ENCODE assay signal across 28 cellular contexts in the genomic region with DNA sequence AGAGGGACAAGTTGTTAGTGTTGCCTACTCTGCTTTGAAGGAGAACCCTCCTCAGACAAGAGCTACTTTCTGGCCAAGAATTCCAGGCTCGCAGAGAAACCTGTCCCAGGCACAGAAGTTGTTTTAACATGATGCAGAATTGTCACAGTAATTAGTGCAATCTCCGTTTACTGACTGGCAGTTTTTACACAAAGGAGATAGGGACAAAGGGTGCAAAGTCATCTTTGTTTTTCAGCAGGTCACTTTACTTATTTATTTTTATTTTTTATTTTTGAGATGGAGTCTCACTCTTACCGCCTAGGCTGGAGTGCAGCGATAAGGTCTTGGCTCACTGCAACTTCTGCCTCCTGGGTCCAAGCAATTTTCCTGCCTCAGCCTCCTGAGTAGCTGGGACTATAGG. TPM values are rescaled to one million over a fixed set of nuclear protein-coding genes. Genes with fewer than 3 reads are reported as not detected.
DNase-seq lines count a peak whose midpoint lies in the region; ATAC-seq and TF ChIP-seq lines count a peak whose summit lies in the region.
"Had no signal": no experiment of that assay in that cellular context is flagged by ENCODE, and none has a peak within 500 bp of the region (broad histone marks: within the 10 kb centered on the region; RNA-seq: fewer than 3 reads in every experiment).

No MANE protein-coding gene starts in this region.

- no peak for DNase-seq in MCF 10A (ENCODE audit: unreplicated experiment)
- DNase-seq in breast epithelium (ENCODE audit: low spot score in 2 of 2) = no peak
- DNase-seq in chondrocyte (ENCODE audit: low spot score) = no peak
- no peak for DNase-seq in NCI-H1105 (lab: John Stamatoyannopoulos, UW)
- no peak for DNase-seq in NCI-H2081 treated with DMSO at 0.1 percent for 48 hours (lab: John Stamatoyannopoulos, UW)
- DNase-seq in activated naive CD8-positive, alpha-beta T cell treated with anti-CD3 and anti-CD28 coated beads, Interleukin-2, amount 50 U/mL, for 24 hours = no peak
- DNase-seq: activated CD4-positive, alpha-beta T cell treated with anti-CD3 and anti-CD28 coated beads, Interleukin-2, amount 10 ng/mL, durations not matched to agents 24 days and 14 days; activated effector memory CD4-positive, alpha-beta T cell treated with Interleukin-2 at 50 U/mL for 16 hours; activated T-cell treated with anti-CD3 and anti-CD28 coated beads, Interleukin-2, amount 50 U/mL, for 1 hour; anterior cingulate cortex; central memory CD4-positive, alpha-beta T cell; DND-41; effector memory CD8-positive, alpha-beta T cell; erythroblast; GF-D8; midbrain; natural killer cell; NCI-H1436 treated with DMSO at 0.1 percent for 48 hours; NCI-H446; NCI-H82; substantia nigra; T1000; upper lobe of right lung; WERI-Rb-1 had no signal

- no peaks in the 10 kb centered on the region for H3K27me3 ChIP-seq in breast epithelium
- H3K27me3 ChIP-seq: upper lobe of right lung had no signal

- H3K4me1 Mint-ChIP-seq in MCF 10A (ENCODE audit: insufficient read depth, unreplicated experiment) (peaks cover 65% of the 10 kb centered on the region), chondrocyte (ENCODE audit: low read depth) (peaks cover 89% of the 10 kb centered on the region), nephron (peaks cover 86% of the 10 kb centered on the region)
- H3K4me1 Mint-ChIP-seq in activated naive CD8-positive, alpha-beta T cell treated with anti-CD3 and anti-CD28 coated beads, Interleukin-2, amount 50 U/mL, for 24 hours = peaks cover 20% of the 10 kb centered on the region
- H3K4me1 Mint-ChIP-seq: activated CD4-positive, alpha-beta T cell treated with anti-CD3 and anti-CD28 coated beads, Interleukin-2, amount 10 ng/mL, durations not matched to agents 24 days and 14 days; stimulated activated memory B cell treated with anti-CD40 and anti-IgM and Interleukin-4, amounts not matched to agents 10 μg/mL and 1 μg/mL and 100 μg/mL, for 72 hours had no signal

- no peak overlapping the region for H3K4me3 Mint-ChIP-seq in MCF 10A (ENCODE audit: unreplicated experiment)
- H3K4me3 Mint-ChIP-seq in chondrocyte (ENCODE audit: unreplicated experiment) = no peak overlapping the region
- no peak overlapping the region for H3K4me3 Mint-ChIP-seq in nephron
- no peak overlapping the region for H3K4me3 Mint-ChIP-seq in activated naive CD8-positive, alpha-beta T cell treated with anti-CD3 and anti-CD28 coated beads, Interleukin-2, amount 50 U/mL, for 24 hours
- H3K4me3 Mint-ChIP-seq: activated CD4-positive, alpha-beta T cell treated with anti-CD3 and anti-CD28 coated beads, Interleukin-2, amount 10 ng/mL, durations not matched to agents 24 days and 14 days; activated naive CD8-positive, alpha-beta T cell; effector memory CD8-positive, alpha-beta T cell; natural killer cell; stimulated activated memory B cell treated with anti-CD40 and anti-IgM and Interleukin-4, amounts not matched to agents 10 μg/mL and 1 μg/mL and 100 μg/mL, for 72 hours had no signal

- H3K27ac ChIP-seq in breast epithelium = no peak overlapping the region
- H3K27ac ChIP-seq: upper lobe of right lung, WERI-Rb-1 had no signal

- H3K27ac Mint-ChIP-seq in MCF 10A (ENCODE audit: low read depth, unreplicated experiment) = peak overlapping the region; percentile 67
- peak overlapping the region; percentile 22 for H3K27ac Mint-ChIP-seq in chondrocyte (ENCODE audit: unreplicated experiment)
- peak overlapping the region; percentile 47 to 74 (median 57) for H3K27ac Mint-ChIP-seq in nephron
- H3K27ac Mint-ChIP-seq in activated naive CD8-positive, alpha-beta T cell treated with anti-CD3 and anti-CD28 coated beads, Interleukin-2, amount 50 U/mL, for 24 hours = no peak overlapping the region
- H3K27ac Mint-ChIP-seq: activated CD4-positive, alpha-beta T cell treated with anti-CD3 and anti-CD28 coated beads, Interleukin-2, amount 10 ng/mL, durations not matched to agents 24 days and 14 days; activated naive CD8-positive, alpha-beta T cell; natural killer cell; stimulated activated memory B cell treated with anti-CD40 and anti-IgM and Interleukin-4, amounts not matched to agents 10 μg/mL and 1 μg/mL and 100 μg/mL, for 72 hours had no signal

- no TSS peak for BruUV-seq in MCF 10A (replicated peaks; lab: Mats Ljungman, UMichigan)

- intact Hi-C loops in MCF 10A (cut with micrococcal nuclease) = no loop called here
- intact Hi-C loops in breast epithelium (cut with DNase I; ENCODE audit: low total_unique reads) = no loop called here

- POLR2A ChIA-PET in MCF 10A (lab: Yijun Ruan, JAX) = interaction anchor here (0.7 kb wide), 1 partner anchor 28 kb away, joined by 3 read pairs; no protein-coding TSS in a partner anchor

- H3K9me3 Mint-ChIP-seq in MCF 10A (ENCODE audit: unreplicated experiment) (no peaks in the 10 kb centered on the region), chondrocyte (ENCODE audit: low read depth) (no peaks in the 10 kb centered on the region), nephron (no peaks in the 10 kb centered on the region)
- no peaks in the 10 kb centered on the region for H3K9me3 Mint-ChIP-seq in activated naive CD8-positive, alpha-beta T cell treated with anti-CD3 and anti-CD28 coated beads, Interleukin-2, amount 50 U/mL, for 24 hours
- H3K9me3 Mint-ChIP-seq: activated CD4-positive, alpha-beta T cell treated with anti-CD3 and anti-CD28 coated beads, Interleukin-2, amount 10 ng/mL, durations not matched to agents 24 days and 14 days; effector memory CD8-positive, alpha-beta T cell; natural killer cell had no signal

- H3K36me3 ChIP-seq in breast epithelium = no peaks in the 10 kb centered on the region
- H3K36me3 ChIP-seq: WERI-Rb-1 had no signal

- H3K27me3 Mint-ChIP-seq in MCF 10A (ENCODE audit: insufficient read depth, unreplicated experiment) (no peaks in the 10 kb centered on the region), chondrocyte (ENCODE audit: low read depth) (no peaks in the 10 kb centered on the region), nephron (ENCODE audit: low read depth) (no peaks in the 10 kb centered on the region)
- peaks cover 70% of the 10 kb centered on the region for H3K27me3 Mint-ChIP-seq in activated naive CD8-positive, alpha-beta T cell treated with anti-CD3 and anti-CD28 coated beads, Interleukin-2, amount 50 U/mL, for 24 hours
- H3K27me3 Mint-ChIP-seq: effector memory CD8-positive, alpha-beta T cell had no signal

- no peak for TF ChIP-seq POLR2A in breast epithelium (IDR thresholded peaks at IDR 0.05)

- no peak for TF ChIP-seq CTCF in MCF 10A (IDR thresholded peaks at IDR 0.05; ENCODE audit: unreplicated experiment)
- TF ChIP-seq CTCF in breast epithelium (IDR thresholded peaks at IDR 0.05) = no peak
- TF ChIP-seq CTCF in chondrocyte (IDR thresholded peaks at IDR 0.05) = no peak
- no peak for TF ChIP-seq CTCF in nephron (IDR thresholded peaks at IDR 0.05; ENCODE audit: unreplicated experiment in 3 of 3)

- H3K4me3 ChIP-seq in breast epithelium = no peak overlapping the region
- H3K4me3 ChIP-seq: upper lobe of right lung had no signal

- ATAC-seq in activated naive CD8-positive, alpha-beta T cell treated with anti-CD3 and anti-CD28 coated beads, Interleukin-2, amount 50 U/mL, for 24 hours = no peak
- no peak for ATAC-seq in GM18498 (IDR thresholded peaks at IDR 0.05; ENCODE audit: unreplicated experiment)
- ATAC-seq: stimulated activated memory B cell treated with anti-CD40 and anti-IgM and Interleukin-4, amounts not matched to agents 10 μg/mL and 1 μg/mL and 100 μg/mL, for 72 hours had no signal

- H3K36me3 Mint-ChIP-seq in MCF 10A (ENCODE audit: insufficient read depth, unreplicated experiment) (peaks cover 42% of the 10 kb centered on the region), chondrocyte (ENCODE audit: low read depth) (peaks cover 7% of the 10 kb centered on the region), nephron (ENCODE audit: low read depth) (peaks cover 55% of the 10 kb centered on the region)
- H3K36me3 Mint-ChIP-seq in activated naive CD8-positive, alpha-beta T cell treated with anti-CD3 and anti-CD28 coated beads, Interleukin-2, amount 50 U/mL, for 24 hours (ENCODE audit: low read depth) = no peaks in the 10 kb centered on the region
- H3K36me3 Mint-ChIP-seq: natural killer cell; stimulated activated memory B cell treated with anti-CD40 and anti-IgM and Interleukin-4, amounts not matched to agents 10 μg/mL and 1 μg/mL and 100 μg/mL, for 72 hours had no signal

- peaks cover 0 to 6% of the 10 kb centered on the region in 2 donors for H3K4me1 ChIP-seq in breast epithelium

- CTCF ChIA-PET in MCF 10A (lab: Yijun Ruan, JAX) = interaction anchor here (0.6 to 0.7 kb wide), 2 partner anchors 9 to 37 kb away, joined by 3 to 5 read pairs; no protein-coding TSS in a partner anchor

- H3K9me3 ChIP-seq in breast epithelium = no peaks in the 10 kb centered on the region
- H3K9me3 ChIP-seq: upper lobe of right lung had no signal

RNA-seq across cellular contexts. Expression of gene TCF7L2, which starts 12.3 kb away (rescaled TPM):
- total RNA-seq in MCF 10A (2022) = 25.2 and 25.7 TPM in 2 replicates
- total RNA-seq in breast epithelium = 10 to 100 TPM; 33.1 to 44.2 (median 34.1) TPM
- 30.9 to 42.3 TPM (median 34.4 TPM) in 3 replicates for total RNA-seq in chondrocyte
